Comparison of ENCODE assay signal across 3 cellular contexts in genomic region chr9:93164085-93164484, GRCh38.
TF ChIP-seq lines count a peak whose summit lies in the region.

No MANE protein-coding gene starts in this region.

TF ChIP-seq in GM23338, 12 proteins besides CTCF, POLR2A, EP300 and RAD21 (continues in another document):
- TF ChIP-seq ETS1 (IDR thresholded peaks at IDR 0.05) (no peak), EZH2 (IDR thresholded peaks at IDR 0.05; ENCODE audit: low read depth, unreplicated experiment) (no peak), ZNF331 (CRISPR knock-in tag; IDR thresholded peaks at IDR 0.05; ENCODE audit: low read depth) (no peak), EZH2phosphoT487 (IDR thresholded peaks at IDR 0.05; ENCODE audit: unreplicated experiment) (no peak), NANOG (IDR thresholded peaks at IDR 0.05; ENCODE audit: borderline replicate concordance) (no peak)

TF ChIP-seq in Ishikawa, 13 proteins besides CTCF, POLR2A, EP300 and RAD21:
- TF ChIP-seq ZBTB7A (IDR thresholded peaks at IDR 0.05; ENCODE audit: low read depth) = no peak
- no peak for TF ChIP-seq EGR1 (IDR thresholded peaks at IDR 0.05)
- TF ChIP-seq FOXM1 (IDR thresholded peaks at IDR 0.05; ENCODE audit: borderline replicate concordance, low read depth) = no peak
- no peak for TF ChIP-seq CEBPB (IDR thresholded peaks at IDR 0.05)
- no peak for TF ChIP-seq TAF1 (IDR thresholded peaks at IDR 0.05; ENCODE audit: low read depth)
- no peak for TF ChIP-seq TCF12 (IDR thresholded peaks at IDR 0.05; ENCODE audit: low read depth)
- no peak for TF ChIP-seq YY1 (IDR thresholded peaks at IDR 0.05; ENCODE audit: low read depth)
- TF ChIP-seq NFIC (IDR thresholded peaks at IDR 0.05) = no peak
- no peak for TF ChIP-seq USF1 (IDR thresholded peaks at IDR 0.05)
- no peak for TF ChIP-seq REST (IDR thresholded peaks at IDR 0.05; ENCODE audit: low read depth)
- TF ChIP-seq CREB1 (IDR thresholded peaks at IDR 0.05; ENCODE audit: low read depth) = no peak
- no peak for TF ChIP-seq TEAD4 (IDR thresholded peaks at IDR 0.05)
- TF ChIP-seq, protein P1, sequence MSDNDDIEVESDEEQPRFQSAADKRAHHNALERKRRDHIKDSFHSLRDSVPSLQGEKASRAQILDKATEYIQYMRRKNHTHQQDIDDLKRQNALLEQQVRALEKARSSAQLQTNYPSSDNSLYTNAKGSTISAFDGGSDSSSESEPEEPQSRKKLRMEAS (IDR thresholded peaks at IDR 0.05) = no peak
TF ChIP-seq in Ishikawa: peak in this region for 0.

TF ChIP-seq in H1, 55 proteins besides CTCF, POLR2A, EP300 and RAD21:
- TF ChIP-seq KDM4A (IDR thresholded peaks at IDR 0.05; ENCODE audit: low read depth, low read length, severe bottlenecking) (no peak), SRF (IDR thresholded peaks at IDR 0.05; ENCODE audit: low read depth, low read length) (no peak), SP1 (IDR thresholded peaks at IDR 0.05; ENCODE audit: low read depth, low read length) (no peak), CTBP2 (IDR thresholded peaks at IDR 0.05; ENCODE audit: borderline replicate concordance, insufficient read depth, insufficient read length, low read length) (no peak), RXRA (IDR thresholded peaks at IDR 0.05; ENCODE audit: insufficient read depth, low read depth, low read length) (no peak), TAF1 (IDR thresholded peaks at IDR 0.05; ENCODE audit: low read depth, low read length) (no peak), TAF7 (optimal IDR thresholded peaks at IDR 0.05; ENCODE audit: borderline replicate concordance, low read depth, low read length) (no peak), GTF2F1 (IDR thresholded peaks at IDR 0.05; ENCODE audit: borderline replicate concordance, low read depth, low read length) (no peak), CHD1 (IDR thresholded peaks at IDR 0.05; ENCODE audit: low read depth, low read length) (no peak), TCF12 (IDR thresholded peaks at IDR 0.05; ENCODE audit: low read depth, low read length) (no peak), HDAC2 (IDR thresholded peaks at IDR 0.05; ENCODE audit: borderline replicate concordance in 1 of 2, low read depth in 2 of 2, low read length in 2 of 2) (no peak), SAP30 (IDR thresholded peaks at IDR 0.05; ENCODE audit: insufficient read depth, insufficient replicate concordance, low read length) (no peak), YY1 (IDR thresholded peaks at IDR 0.05; ENCODE audit: low read depth, low read length) (no peak), FOSL1 (IDR thresholded peaks at IDR 0.05; ENCODE audit: insufficient read depth, low read depth, low read length) (no peak), BACH1 (IDR thresholded peaks at IDR 0.05; ENCODE audit: low read length) (no peak), JUND (IDR thresholded peaks at IDR 0.05; ENCODE audit: low read length) (no peak), SP2 (IDR thresholded peaks at IDR 0.05; ENCODE audit: low read length) (no peak), GABPA (IDR thresholded peaks at IDR 0.05; ENCODE audit: borderline replicate concordance, insufficient read depth, low read length) (no peak)
